1 cellular context compared by ENCODE assay signal in the genomic region with DNA sequence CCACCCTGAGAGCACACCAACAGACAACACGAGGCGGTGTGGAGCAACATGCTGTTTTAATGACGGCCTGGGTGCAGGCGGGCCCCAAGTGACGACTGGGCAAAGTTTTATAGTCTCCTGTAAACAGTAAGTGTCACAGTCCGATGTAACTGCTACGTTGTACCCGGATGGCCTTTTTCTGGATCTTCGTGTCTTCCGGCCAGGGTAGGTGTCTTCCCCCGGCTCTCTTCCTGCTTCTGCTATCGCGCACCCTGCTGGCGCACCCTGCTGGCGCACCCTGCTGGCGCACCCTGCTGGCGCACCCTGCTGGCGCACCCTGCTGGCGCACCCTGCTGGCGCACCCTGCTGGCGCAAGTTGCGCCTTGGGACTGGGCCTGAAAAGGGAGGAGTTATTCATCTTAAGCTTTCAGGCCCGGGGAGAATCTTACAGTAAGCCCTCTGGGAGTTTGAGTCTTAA.
TF ChIP-seq lines count a peak whose summit lies in the region.

No MANE protein-coding gene starts in this region.

TF ChIP-seq in K562, 482 proteins besides CTCF, POLR2A, EP300 and RAD21 (continued from another document and continues in another):
- TF ChIP-seq, protein P1, sequence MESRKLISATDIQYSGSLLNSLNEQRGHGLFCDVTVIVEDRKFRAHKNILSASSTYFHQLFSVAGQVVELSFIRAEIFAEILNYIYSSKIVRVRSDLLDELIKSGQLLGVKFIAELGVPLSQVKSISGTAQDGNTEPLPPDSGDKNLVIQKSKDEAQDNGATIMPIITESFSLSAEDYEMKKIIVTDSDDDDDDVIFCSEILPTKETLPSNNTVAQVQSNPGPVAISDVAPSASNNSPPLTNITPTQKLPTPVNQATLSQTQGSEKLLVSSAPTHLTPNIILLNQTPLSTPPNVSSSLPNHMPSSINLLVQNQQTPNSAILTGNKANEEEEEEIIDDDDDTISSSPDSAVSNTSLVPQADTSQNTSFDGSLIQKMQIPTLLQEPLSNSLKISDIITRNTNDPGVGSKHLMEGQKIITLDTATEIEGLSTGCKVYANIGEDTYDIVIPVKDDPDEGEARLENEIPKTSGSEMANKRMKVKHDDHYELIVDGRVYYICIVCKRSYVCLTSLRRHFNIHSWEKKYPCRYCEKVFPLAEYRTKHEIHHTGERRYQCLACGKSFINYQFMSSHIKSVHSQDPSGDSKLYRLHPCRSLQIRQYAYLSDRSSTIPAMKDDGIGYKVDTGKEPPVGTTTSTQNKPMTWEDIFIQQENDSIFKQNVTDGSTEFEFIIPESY (CRISPR knock-in tag; IDR thresholded peaks at IDR 0.05): peak; percentile 100
- TF ChIP-seq CEBPG (CRISPR knock-in tag; IDR thresholded peaks at IDR 0.05) (no peak), CEBPG (tag; conservative IDR thresholded peaks at IDR 0.05 in 1 of 2, IDR thresholded peaks at IDR 0.05 in 1 of 2) (no peak), KDM2B (CRISPR knock-in tag; IDR thresholded peaks at IDR 0.05) (no peak), RB1 (IDR thresholded peaks at IDR 0.05; ENCODE audit: low read depth) (no peak), NEUROD1 (IDR thresholded peaks at IDR 0.05; ENCODE audit: borderline replicate concordance, low read depth, low read length, partially characterized antibody) (no peak), LCOR (CRISPR knock-in tag; IDR thresholded peaks at IDR 0.05) (0 out of 2 replicates have a peak, but pooled peaks have one; percentile 24), MAZ (CRISPR knock-in tag; conservative IDR thresholded peaks at IDR 0.05 in 1 of 2, IDR thresholded peaks at IDR 0.05 in 1 of 2) (no peak), HDGF (IDR thresholded peaks at IDR 0.05) (no peak), CC2D1A (IDR thresholded peaks at IDR 0.05) (peak; percentile 78; the same call in 1 of the 2 replicates), ZNF717 (CRISPR knock-in tag; IDR thresholded peaks at IDR 0.05) (no peak), ELF1 (tag; IDR thresholded peaks at IDR 0.05) (peak; percentile 67), GATA2 (CRISPR knock-in tag; IDR thresholded peaks at IDR 0.05) (no peak), ZNF124 (CRISPR knock-in tag; IDR thresholded peaks at IDR 0.05) (no peak), DDX20 (tag; IDR thresholded peaks at IDR 0.05; ENCODE audit: low read depth) (no peak), CBX3 (IDR thresholded peaks at IDR 0.05; ENCODE audit: borderline replicate concordance in 1 of 2, low read length in 2 of 2) (no peak), POLR2H (tag; IDR thresholded peaks at IDR 0.05; ENCODE audit: low read depth) (no peak), MEIS2 (IDR thresholded peaks at IDR 0.05; ENCODE audit: partially characterized antibody) (peak; percentile 22), ZSCAN29 (IDR thresholded peaks at IDR 0.05) (no peak), L3MBTL2 (IDR thresholded peaks at IDR 0.05) (peak; percentile 73), EHMT2 (IDR thresholded peaks at IDR 0.05) (peak; percentile 70; the same call in 1 of the 2 replicates), CREB1 (IDR thresholded peaks at IDR 0.05) (peak; percentile 72; the same call in 1 of the 2 replicates), CREB1 (CRISPR knock-in tag; IDR thresholded peaks at IDR 0.05) (peak; percentile 88), SMC3 (conservative IDR thresholded peaks at IDR 0.05; ENCODE audit: insufficient read depth, low read depth, low read length) (0 out of 2 replicates have a peak, but pooled peaks have one; percentile 16), ZKSCAN8 (CRISPR knock-in tag; IDR thresholded peaks at IDR 0.05) (peak; percentile 80; the same call in 1 of the 2 replicates), ZNF347 (CRISPR knock-in tag; IDR thresholded peaks at IDR 0.05; ENCODE audit: low read depth) (no peak), TSC22D4 (tag; IDR thresholded peaks at IDR 0.05) (no peak)
- TF ChIP-seq, protein P2, sequence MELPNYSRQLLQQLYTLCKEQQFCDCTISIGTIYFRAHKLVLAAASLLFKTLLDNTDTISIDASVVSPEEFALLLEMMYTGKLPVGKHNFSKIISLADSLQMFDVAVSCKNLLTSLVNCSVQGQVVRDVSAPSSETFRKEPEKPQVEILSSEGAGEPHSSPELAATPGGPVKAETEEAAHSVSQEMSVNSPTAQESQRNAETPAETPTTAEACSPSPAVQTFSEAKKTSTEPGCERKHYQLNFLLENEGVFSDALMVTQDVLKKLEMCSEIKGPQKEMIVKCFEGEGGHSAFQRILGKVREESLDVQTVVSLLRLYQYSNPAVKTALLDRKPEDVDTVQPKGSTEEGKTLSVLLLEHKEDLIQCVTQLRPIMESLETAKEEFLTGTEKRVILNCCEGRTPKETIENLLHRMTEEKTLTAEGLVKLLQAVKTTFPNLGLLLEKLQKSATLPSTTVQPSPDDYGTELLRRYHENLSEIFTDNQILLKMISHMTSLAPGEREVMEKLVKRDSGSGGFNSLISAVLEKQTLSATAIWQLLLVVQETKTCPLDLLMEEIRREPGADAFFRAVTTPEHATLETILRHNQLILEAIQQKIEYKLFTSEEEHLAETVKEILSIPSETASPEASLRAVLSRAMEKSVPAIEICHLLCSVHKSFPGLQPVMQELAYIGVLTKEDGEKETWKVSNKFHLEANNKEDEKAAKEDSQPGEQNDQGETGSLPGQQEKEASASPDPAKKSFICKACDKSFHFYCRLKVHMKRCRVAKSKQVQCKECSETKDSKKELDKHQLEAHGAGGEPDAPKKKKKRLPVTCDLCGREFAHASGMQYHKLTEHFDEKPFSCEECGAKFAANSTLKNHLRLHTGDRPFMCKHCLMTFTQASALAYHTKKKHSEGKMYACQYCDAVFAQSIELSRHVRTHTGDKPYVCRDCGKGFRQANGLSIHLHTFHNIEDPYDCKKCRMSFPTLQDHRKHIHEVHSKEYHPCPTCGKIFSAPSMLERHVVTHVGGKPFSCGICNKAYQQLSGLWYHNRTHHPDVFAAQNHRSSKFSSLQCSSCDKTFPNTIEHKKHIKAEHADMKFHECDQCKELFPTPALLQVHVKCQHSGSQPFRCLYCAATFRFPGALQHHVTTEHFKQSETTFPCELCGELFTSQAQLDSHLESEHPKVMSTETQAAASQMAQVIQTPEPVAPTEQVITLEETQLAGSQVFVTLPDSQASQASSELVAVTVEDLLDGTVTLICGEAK (IDR thresholded peaks at IDR 0.05): peak; percentile 75
- TF ChIP-seq, protein P2 (CRISPR knock-in tag; IDR thresholded peaks at IDR 0.05): no peak
- TF ChIP-seq, protein P3, sequence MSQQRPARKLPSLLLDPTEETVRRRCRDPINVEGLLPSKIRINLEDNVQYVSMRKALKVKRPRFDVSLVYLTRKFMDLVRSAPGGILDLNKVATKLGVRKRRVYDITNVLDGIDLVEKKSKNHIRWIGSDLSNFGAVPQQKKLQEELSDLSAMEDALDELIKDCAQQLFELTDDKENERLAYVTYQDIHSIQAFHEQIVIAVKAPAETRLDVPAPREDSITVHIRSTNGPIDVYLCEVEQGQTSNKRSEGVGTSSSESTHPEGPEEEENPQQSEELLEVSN (IDR thresholded peaks at IDR 0.05; ENCODE audit: borderline replicate concordance in 1 of 2, extremely low read depth in 1 of 2, insufficient read depth in 1 of 2, insufficient read length in 1 of 2, low read depth in 1 of 2, low read length in 1 of 2, poor library complexity in 1 of 2, severe bottlenecking in 1 of 2): no peak
- TF ChIP-seq, protein P4, sequence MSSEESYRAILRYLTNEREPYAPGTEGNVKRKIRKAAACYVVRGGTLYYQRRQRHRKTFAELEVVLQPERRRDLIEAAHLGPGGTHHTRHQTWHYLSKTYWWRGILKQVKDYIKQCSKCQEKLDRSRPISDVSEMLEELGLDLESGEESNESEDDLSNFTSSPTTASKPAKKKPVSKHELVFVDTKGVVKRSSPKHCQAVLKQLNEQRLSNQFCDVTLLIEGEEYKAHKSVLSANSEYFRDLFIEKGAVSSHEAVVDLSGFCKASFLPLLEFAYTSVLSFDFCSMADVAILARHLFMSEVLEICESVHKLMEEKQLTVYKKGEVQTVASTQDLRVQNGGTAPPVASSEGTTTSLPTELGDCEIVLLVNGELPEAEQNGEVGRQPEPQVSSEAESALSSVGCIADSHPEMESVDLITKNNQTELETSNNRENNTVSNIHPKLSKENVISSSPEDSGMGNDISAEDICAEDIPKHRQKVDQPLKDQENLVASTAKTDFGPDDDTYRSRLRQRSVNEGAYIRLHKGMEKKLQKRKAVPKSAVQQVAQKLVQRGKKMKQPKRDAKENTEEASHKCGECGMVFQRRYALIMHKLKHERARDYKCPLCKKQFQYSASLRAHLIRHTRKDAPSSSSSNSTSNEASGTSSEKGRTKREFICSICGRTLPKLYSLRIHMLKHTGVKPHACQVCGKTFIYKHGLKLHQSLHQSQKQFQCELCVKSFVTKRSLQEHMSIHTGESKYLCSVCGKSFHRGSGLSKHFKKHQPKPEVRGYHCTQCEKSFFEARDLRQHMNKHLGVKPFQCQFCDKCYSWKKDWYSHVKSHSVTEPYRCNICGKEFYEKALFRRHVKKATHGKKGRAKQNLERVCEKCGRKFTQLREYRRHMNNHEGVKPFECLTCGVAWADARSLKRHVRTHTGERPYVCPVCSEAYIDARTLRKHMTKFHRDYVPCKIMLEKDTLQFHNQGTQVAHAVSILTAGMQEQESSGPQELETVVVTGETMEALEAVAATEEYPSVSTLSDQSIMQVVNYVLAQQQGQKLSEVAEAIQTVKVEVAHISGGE (CRISPR knock-in tag; IDR thresholded peaks at IDR 0.05): peak in 1 of 3 experiments; percentile 54; a peak in 1 of 6 replicates
- TF ChIP-seq, protein P5, sequence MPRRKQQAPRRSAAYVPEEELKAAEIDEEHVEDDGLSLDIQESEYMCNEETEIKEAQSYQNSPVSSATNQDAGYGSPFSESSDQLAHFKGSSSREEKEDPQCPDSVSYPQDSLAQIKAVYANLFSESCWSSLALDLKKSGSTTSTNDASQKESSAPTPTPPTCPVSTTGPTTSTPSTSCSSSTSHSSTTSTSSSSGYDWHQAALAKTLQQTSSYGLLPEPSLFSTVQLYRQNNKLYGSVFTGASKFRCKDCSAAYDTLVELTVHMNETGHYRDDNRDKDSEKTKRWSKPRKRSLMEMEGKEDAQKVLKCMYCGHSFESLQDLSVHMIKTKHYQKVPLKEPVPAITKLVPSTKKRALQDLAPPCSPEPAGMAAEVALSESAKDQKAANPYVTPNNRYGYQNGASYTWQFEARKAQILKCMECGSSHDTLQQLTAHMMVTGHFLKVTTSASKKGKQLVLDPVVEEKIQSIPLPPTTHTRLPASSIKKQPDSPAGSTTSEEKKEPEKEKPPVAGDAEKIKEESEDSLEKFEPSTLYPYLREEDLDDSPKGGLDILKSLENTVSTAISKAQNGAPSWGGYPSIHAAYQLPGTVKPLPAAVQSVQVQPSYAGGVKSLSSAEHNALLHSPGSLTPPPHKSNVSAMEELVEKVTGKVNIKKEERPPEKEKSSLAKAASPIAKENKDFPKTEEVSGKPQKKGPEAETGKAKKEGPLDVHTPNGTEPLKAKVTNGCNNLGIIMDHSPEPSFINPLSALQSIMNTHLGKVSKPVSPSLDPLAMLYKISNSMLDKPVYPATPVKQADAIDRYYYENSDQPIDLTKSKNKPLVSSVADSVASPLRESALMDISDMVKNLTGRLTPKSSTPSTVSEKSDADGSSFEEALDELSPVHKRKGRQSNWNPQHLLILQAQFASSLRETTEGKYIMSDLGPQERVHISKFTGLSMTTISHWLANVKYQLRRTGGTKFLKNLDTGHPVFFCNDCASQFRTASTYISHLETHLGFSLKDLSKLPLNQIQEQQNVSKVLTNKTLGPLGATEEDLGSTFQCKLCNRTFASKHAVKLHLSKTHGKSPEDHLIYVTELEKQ (CRISPR knock-in tag; IDR thresholded peaks at IDR 0.05): no peak
- TF ChIP-seq, protein P6, sequence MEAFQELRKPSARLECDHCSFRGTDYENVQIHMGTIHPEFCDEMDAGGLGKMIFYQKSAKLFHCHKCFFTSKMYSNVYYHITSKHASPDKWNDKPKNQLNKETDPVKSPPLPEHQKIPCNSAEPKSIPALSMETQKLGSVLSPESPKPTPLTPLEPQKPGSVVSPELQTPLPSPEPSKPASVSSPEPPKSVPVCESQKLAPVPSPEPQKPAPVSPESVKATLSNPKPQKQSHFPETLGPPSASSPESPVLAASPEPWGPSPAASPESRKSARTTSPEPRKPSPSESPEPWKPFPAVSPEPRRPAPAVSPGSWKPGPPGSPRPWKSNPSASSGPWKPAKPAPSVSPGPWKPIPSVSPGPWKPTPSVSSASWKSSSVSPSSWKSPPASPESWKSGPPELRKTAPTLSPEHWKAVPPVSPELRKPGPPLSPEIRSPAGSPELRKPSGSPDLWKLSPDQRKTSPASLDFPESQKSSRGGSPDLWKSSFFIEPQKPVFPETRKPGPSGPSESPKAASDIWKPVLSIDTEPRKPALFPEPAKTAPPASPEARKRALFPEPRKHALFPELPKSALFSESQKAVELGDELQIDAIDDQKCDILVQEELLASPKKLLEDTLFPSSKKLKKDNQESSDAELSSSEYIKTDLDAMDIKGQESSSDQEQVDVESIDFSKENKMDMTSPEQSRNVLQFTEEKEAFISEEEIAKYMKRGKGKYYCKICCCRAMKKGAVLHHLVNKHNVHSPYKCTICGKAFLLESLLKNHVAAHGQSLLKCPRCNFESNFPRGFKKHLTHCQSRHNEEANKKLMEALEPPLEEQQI (IDR thresholded peaks at IDR 0.05): 0 out of 2 replicates have a peak, but pooled peaks have one; percentile 53
- TF ChIP-seq, protein P7, sequence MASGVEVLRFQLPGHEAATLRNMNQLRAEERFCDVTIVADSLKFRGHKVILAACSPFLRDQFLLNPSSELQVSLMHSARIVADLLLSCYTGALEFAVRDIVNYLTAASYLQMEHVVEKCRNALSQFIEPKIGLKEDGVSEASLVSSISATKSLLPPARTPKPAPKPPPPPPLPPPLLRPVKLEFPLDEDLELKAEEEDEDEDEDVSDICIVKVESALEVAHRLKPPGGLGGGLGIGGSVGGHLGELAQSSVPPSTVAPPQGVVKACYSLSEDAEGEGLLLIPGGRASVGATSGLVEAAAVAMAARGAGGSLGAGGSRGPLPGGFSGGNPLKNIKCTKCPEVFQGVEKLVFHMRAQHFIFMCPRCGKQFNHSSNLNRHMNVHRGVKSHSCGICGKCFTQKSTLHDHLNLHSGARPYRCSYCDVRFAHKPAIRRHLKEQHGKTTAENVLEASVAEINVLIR (CRISPR knock-in tag; IDR thresholded peaks at IDR 0.05): 0 out of 2 replicates have a peak, but pooled peaks have one; percentile 7
